9 cellular contexts compared by ENCODE assay signal in the genomic region with DNA sequence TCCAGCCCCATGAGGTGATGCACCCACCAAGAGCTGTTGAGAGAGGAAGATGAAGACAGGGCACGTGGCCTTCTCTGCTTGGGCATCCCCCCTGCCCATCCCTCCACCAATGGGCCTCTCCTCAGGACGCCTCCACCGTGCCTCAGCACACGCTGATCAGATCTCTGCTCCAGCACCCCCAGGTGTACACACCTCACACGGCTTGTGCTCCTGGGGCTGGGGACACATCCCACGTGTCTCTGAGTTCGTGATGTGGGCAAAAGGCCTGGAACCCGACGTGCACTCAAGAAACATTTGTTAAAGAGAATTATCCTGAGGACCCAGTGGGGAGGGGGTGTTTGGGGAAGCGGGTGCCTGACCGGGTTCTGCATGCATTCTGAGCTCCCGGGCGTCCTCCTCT. TPM values are rescaled to one million over a fixed set of nuclear protein-coding genes. Genes with fewer than 3 reads are reported as not detected.
"Had no signal": no experiment of that assay in that cellular context is flagged by ENCODE, and none has a peak within 500 bp of the region (broad histone marks: within the 10 kb centered on the region; RNA-seq: fewer than 3 reads in every experiment).

No MANE protein-coding gene starts in this region.

- H3K4me3 Mint-ChIP-seq: H9 had no signal

- FAIRE-seq: H54, HTR-8/SVneo, K562 had no signal

- H2AFZ ChIP-seq: GM23248 had no signal

- H3K9ac ChIP-seq: GM23248 had no signal

- DNase-seq: GM23248, GOT3, H9, HCEC 1CT, IMR-90 had no signal

- ATAC-seq: K562 had no signal

- H3K4me3 ChIP-seq: GM23248, K562 had no signal

- H3K27ac ChIP-seq: GM23248 had no signal

RNA-seq across cellular contexts. Expression of gene MGAT5B, which starts 55.3 kb away (rescaled TPM):
- total RNA-seq: HT-29 had no signal
